Comparison of ENCODE assay signal across 1 cellular context in genomic region chr22:50468626-50469025, GRCh38.
TF ChIP-seq lines count a peak whose summit lies in the region.

No MANE protein-coding gene starts in this region.

TF ChIP-seq in H1, 55 proteins besides CTCF, POLR2A, EP300 and RAD21:
- TF ChIP-seq FOSL1 (IDR thresholded peaks at IDR 0.05; ENCODE audit: insufficient read depth, low read depth, low read length) (no peak), CBX5 (IDR thresholded peaks at IDR 0.05; ENCODE audit: low read depth, low read length) (no peak), SP4 (IDR thresholded peaks at IDR 0.05; ENCODE audit: low read length) (no peak), USF2 (IDR thresholded peaks at IDR 0.05; ENCODE audit: low read length) (no peak), KDM1A (IDR thresholded peaks at IDR 0.05; ENCODE audit: borderline replicate concordance, low read length) (no peak), HDAC6 (IDR thresholded peaks at IDR 0.05; ENCODE audit: low read depth, low read length) (no peak), ATF2 (IDR thresholded peaks at IDR 0.05; ENCODE audit: low read length) (no peak), JUND (IDR thresholded peaks at IDR 0.05; ENCODE audit: low read length) (no peak), SIN3A (conservative IDR thresholded peaks at IDR 0.05 in 1 of 2, IDR thresholded peaks at IDR 0.05 in 1 of 2; ENCODE audit: low read depth in 1 of 2, low read length in 2 of 2) (no peak), SP2 (IDR thresholded peaks at IDR 0.05; ENCODE audit: low read length) (no peak), POLR2AphosphoS5 (IDR thresholded peaks at IDR 0.05; ENCODE audit: low read depth, low read length) (no peak), EZH2 (IDR thresholded peaks at IDR 0.05; ENCODE audit: low read depth, low read length, severe bottlenecking) (no peak), RNF2 (IDR thresholded peaks at IDR 0.05; ENCODE audit: borderline replicate concordance, low read depth, low read length, missing control alignments, poor library complexity, severe bottlenecking) (no peak), CHD7 (IDR thresholded peaks at IDR 0.05; ENCODE audit: insufficient replicate concordance, low read length) (no peak), TEAD4 (IDR thresholded peaks at IDR 0.05; ENCODE audit: low read depth, low read length) (no peak), PHF8 (conservative IDR thresholded peaks at IDR 0.05; ENCODE audit: low read depth, low read length) (no peak), CREB1 (IDR thresholded peaks at IDR 0.05) (no peak), CEBPB (IDR thresholded peaks at IDR 0.05; ENCODE audit: low read depth, low read length) (no peak), YY1 (IDR thresholded peaks at IDR 0.05; ENCODE audit: low read depth, low read length) (no peak), CHD1 (IDR thresholded peaks at IDR 0.05; ENCODE audit: low read depth, low read length) (no peak)
